In the genomic region with DNA sequence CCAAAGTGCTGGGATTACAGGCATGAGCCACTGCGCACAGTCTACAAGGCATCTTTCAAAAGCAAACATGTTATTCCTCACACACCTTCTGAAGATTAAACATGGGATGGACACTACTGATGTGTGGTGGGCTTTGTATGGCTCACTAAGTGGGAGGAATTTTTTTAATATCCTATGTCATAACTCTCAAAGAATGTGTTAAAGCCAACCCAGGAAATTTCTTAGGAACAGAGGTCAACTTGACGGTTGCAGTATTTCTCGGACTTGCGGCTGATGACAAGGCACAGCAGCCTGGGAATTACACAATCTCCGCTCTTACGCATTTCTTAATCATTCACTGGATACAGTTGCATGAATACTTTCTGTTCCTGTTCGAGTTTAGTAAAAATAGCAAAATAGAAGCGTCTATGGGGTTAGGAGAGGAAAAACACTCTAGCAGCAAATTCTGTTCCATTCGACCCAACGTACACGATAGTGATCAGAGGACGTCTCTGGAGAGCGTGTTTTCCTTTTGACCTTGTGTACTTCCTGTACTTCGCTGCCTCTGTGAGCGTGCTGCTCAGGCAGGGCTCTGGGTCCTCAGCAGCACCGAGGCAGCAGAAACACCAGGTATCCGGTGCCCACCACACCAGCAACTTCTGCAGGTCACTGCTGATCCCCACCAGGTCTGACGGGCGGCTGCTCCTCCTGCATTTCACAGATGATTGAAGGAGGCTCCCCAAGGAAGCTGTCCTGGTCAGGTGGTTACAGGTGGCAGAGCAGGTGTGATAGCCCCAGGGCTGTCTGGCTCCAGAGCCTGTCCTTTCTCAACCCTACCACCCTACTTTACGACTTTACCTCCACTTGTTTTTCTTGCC, we compare ENCODE assay signal across 8 cellular contexts.
DNase-seq lines count a peak whose midpoint lies in the region; ATAC-seq and TF ChIP-seq lines count a peak whose summit lies in the region.

No MANE protein-coding gene starts in this region.

- no peak for TF ChIP-seq CTCF in RWPE1 (conservative IDR thresholded peaks at IDR 0.05; ENCODE audit: low read depth)

- no peaks in the 10 kb centered on the region for H3K27me3 Mint-ChIP-seq in stimulated activated naive B cell treated with anti-CD40 and anti-IgM and Interleukin-4, amounts not matched to agents 10 μg/mL and 1 μg/mL and 100 μg/mL, for 72 hours

- peak; percentile 17 for DNase-seq in NCI-H510A treated with DMSO at 0.1 percent for 48 hours (lab: John Stamatoyannopoulos, UW)
- DNase-seq in NCI-H510A (lab: John Stamatoyannopoulos, UW): no peak
- DNase-seq in RWPE1 (ENCODE audit: low spot score): peak; percentile 91
- DNase-seq in T47D (ENCODE audit: low read depth in 1 of 2, low spot score in 1 of 2): peak; percentile 51 to 86
- peak; percentile 100 for DNase-seq in kidney tubule cell (ENCODE audit: low spot score)
- DNase-seq in stimulated activated naive B cell treated with anti-CD40 and anti-IgM and Interleukin-4, amounts not matched to agents 10 μg/mL and 1 μg/mL and 100 μg/mL, for 72 hours: peak; percentile 71
- DNase-seq in 8988T: no peak

- H3K36me3 Mint-ChIP-seq in stimulated activated naive B cell treated with anti-CD40 and anti-IgM and Interleukin-4, amounts not matched to agents 10 μg/mL and 1 μg/mL and 100 μg/mL, for 72 hours: no peaks in the 10 kb centered on the region

- ATAC-seq in HG02943 (IDR thresholded peaks at IDR 0.05; ENCODE audit: low read depth, unreplicated experiment): peak; percentile 56
- peak; percentile 67 for ATAC-seq in stimulated activated naive B cell treated with anti-CD40 and anti-IgM and Interleukin-4, amounts not matched to agents 10 μg/mL and 1 μg/mL and 100 μg/mL, for 72 hours (replicated peaks)

- peak overlapping the region; percentile 66 to 69 for H3K4me3 Mint-ChIP-seq in stimulated activated naive B cell treated with anti-CD40 and anti-IgM and Interleukin-4, amounts not matched to agents 10 μg/mL and 1 μg/mL and 100 μg/mL, for 72 hours

- CTCF ChIA-PET in RWPE1 (lab: Yijun Ruan, JAX): interaction anchor here (0.6 to 0.7 kb wide), 2 partner anchors 38 to 60 kb away, joined by 4 to 6 read pairs; no protein-coding TSS in a partner anchor

- peak overlapping the region; percentile 92 for H3K27ac Mint-ChIP-seq in stimulated activated naive B cell treated with anti-CD40 and anti-IgM and Interleukin-4, amounts not matched to agents 10 μg/mL and 1 μg/mL and 100 μg/mL, for 72 hours

- peaks cover 53 to 69% of the 10 kb centered on the region in 2 donors for H3K4me1 Mint-ChIP-seq in stimulated activated naive B cell treated with anti-CD40 and anti-IgM and Interleukin-4, amounts not matched to agents 10 μg/mL and 1 μg/mL and 100 μg/mL, for 72 hours

- in situ Hi-C loops in T47D (cut with HindIII; ENCODE audit: low pct_unique_long_range_greater_than_20kb, low sequenced_read_pairs): no loop called here

- no peaks in the 10 kb centered on the region for H3K9me3 Mint-ChIP-seq in stimulated activated naive B cell treated with anti-CD40 and anti-IgM and Interleukin-4, amounts not matched to agents 10 μg/mL and 1 μg/mL and 100 μg/mL, for 72 hours

- peak overlapping the region; percentile 96 for H3K27ac ChIP-seq in RWPE1

- POLR2A ChIA-PET in RWPE1 (lab: Yijun Ruan, JAX; ENCODE audit: low non-redundant PET): no interaction called here

Comparison
In these comparisons a context has a peak if more than half of its experiments do, and no peak if none do; other contexts are left out.
1. DNase-seq: peak in NCI-H510A treated with DMSO at 0.1 percent for 48 hours (single experiment), RWPE1 (single experiment), T47D (2 of 2), kidney tubule cell (single experiment) and stimulated activated naive B cell treated with anti-CD40 and anti-IgM and Interleukin-4, amounts not matched to agents 10 μg/mL and 1 μg/mL and 100 μg/mL, for 72 hours (single experiment); none in NCI-H510A (single experiment) and 8988T (single experiment).